ENCODE assay signal across 16 cellular contexts in genomic region chr10:92541583-92541982, GRCh38. TPM values are rescaled to one million over a fixed set of nuclear protein-coding genes. Genes with fewer than 3 reads are reported as not detected.
DNase-seq lines count a peak whose midpoint lies in the region; ATAC-seq and TF ChIP-seq lines count a peak whose summit lies in the region.
"Had no signal": no experiment of that assay in that cellular context is flagged by ENCODE, and none has a peak within 500 bp of the region (broad histone marks: within the 10 kb centered on the region; RNA-seq: fewer than 3 reads in every experiment).

No MANE protein-coding gene starts in this region.

- no peak for DNase-seq in SK-N-SH
- no peak for DNase-seq in NCI-H2081 treated with DMSO at 0.1 percent for 48 hours (lab: John Stamatoyannopoulos, UW)
- DNase-seq in kidney tubule cell (ENCODE audit: low spot score) = no peak
- DNase-seq: AML-193; Caco-2; CD4-positive, alpha-beta T cell; HCEC 1CT; HFFc6; IMR-90 had no signal

- TF ChIP-seq CTCF in SK-N-SH (IDR thresholded peaks at IDR 0.05) = no peak
- no peak for TF ChIP-seq CTCF in HEK293 (tag by site-specific recombination; IDR thresholded peaks at IDR 0.05)

- H3K4me1 ChIP-seq in SK-N-SH (ENCODE audit: control insufficient read depth in 1 of 2, insufficient read depth in 2 of 2, low read depth in 1 of 2, low read length in 1 of 2) (peaks cover 3 to 10% of the 10 kb centered on the region in 2 experiments; a peak in 3 of 4 replicates), HEK293 (ENCODE audit: control insufficient read depth, insufficient read depth, low read length) (peaks cover 28% of the 10 kb centered on the region), iPS-20b (ENCODE audit: insufficient read depth, low read length) (peaks cover 27% of the 10 kb centered on the region)
- H3K4me1 ChIP-seq: A549, Caco-2 had no signal

- H3K36me3 ChIP-seq in SK-N-SH (replicated peaks in 1 of 2; ENCODE audit: control insufficient read depth in 1 of 2, insufficient read depth in 2 of 2, low read length in 1 of 2) (peaks cover 4 to 6% of the 10 kb centered on the region in 2 experiments), HEK293 (ENCODE audit: control insufficient read depth in 2 of 2, insufficient read depth in 1 of 2, low read length in 2 of 2) (peaks cover 0 to 3% of the 10 kb centered on the region in 2 experiments; a peak in 2 of 3 replicates), iPS-20b (ENCODE audit: insufficient read depth, low read depth, low read length) (peaks cover 5% of the 10 kb centered on the region; the same call in 1 of the 2 replicates)

- H4K20me1 ChIP-seq in SK-N-SH (ENCODE audit: insufficient read depth) = peaks cover 10% of the 10 kb centered on the region

- no peaks in the 10 kb centered on the region for H3F3A ChIP-seq in SK-N-SH (replicated peaks; ENCODE audit: insufficient read depth)

- ATAC-seq in SK-N-SH treated with all-trans-retinoic acid at 6 μM for 48 hours = no peak
- no peak for ATAC-seq in HG03025 (IDR thresholded peaks at IDR 0.05; ENCODE audit: low FRiP score, unreplicated experiment)
- ATAC-seq: A549 had no signal

- no peaks in the 10 kb centered on the region for H3K9me2 ChIP-seq in SK-N-SH

- no peak overlapping the region for H2AFZ ChIP-seq in SK-N-SH (ENCODE audit: low read depth)

- no peak for TF ChIP-seq EP300 in SK-N-SH (IDR thresholded peaks at IDR 0.05; ENCODE audit: borderline replicate concordance in 1 of 2, low read depth in 1 of 2, low read length in 1 of 2)

- H3K27me3 ChIP-seq in SK-N-SH (ENCODE audit: insufficient read depth) (no peaks in the 10 kb centered on the region), iPS-20b (ENCODE audit: insufficient read depth, low read length) (no peaks in the 10 kb centered on the region)

- H3K27ac ChIP-seq in SK-N-SH (ENCODE audit: low read depth in 2 of 2, low read length in 1 of 2) = no peak overlapping the region
- no peak overlapping the region for H3K27ac ChIP-seq in HEK293 (ENCODE audit: extremely low read depth, low read depth, low read length)
- no peak overlapping the region for H3K27ac ChIP-seq in iPS-20b (ENCODE audit: low read length)
- H3K27ac ChIP-seq: 22Rv1, A549, C4-2B had no signal

- H3K9me3 ChIP-seq in SK-N-SH (no peaks in the 10 kb centered on the region), HEK293 (ENCODE audit: control insufficient read depth, insufficient read depth, low read depth, low read length) (no peaks in the 10 kb centered on the region), iPS-20b (ENCODE audit: insufficient read depth, low read depth, low read length) (no peaks in the 10 kb centered on the region)
- H3K9me3 ChIP-seq: A549, Caco-2 had no signal

- POLR2A ChIA-PET in SK-N-SH (lab: Yijun Ruan, JAX) (no interaction called here), HEK293 (lab: Yijun Ruan, JAX) (no interaction called here)

- no peak overlapping the region for H3K4me3 ChIP-seq in SK-N-SH (ENCODE audit: low read depth in 2 of 2, low read length in 1 of 2)
- no peak overlapping the region for H3K4me3 ChIP-seq in HEK293 (ENCODE audit: low read depth, low read length)
- H3K4me3 ChIP-seq in iPS-20b (ENCODE audit: low read length) = no peak overlapping the region
- H3K4me3 ChIP-seq: A549 had no signal

- no peak overlapping the region for H3K4me2 ChIP-seq in SK-N-SH
- H3K4me2 ChIP-seq: A549 had no signal

- H3K79me2 ChIP-seq in SK-N-SH (ENCODE audit: insufficient read depth) = peaks cover 57% of the 10 kb centered on the region

- CTCF ChIA-PET in SK-N-SH (lab: Yijun Ruan, JAX) = interaction anchor here (0.9 to 2.2 kb wide), 2 partner anchors 25 to 157 kb away, joined by 3 to 8 read pairs; no protein-coding TSS in a partner anchor
- CTCF ChIA-PET in HEK293 (lab: Yijun Ruan, JAX) = interaction anchor here (0.6 to 1.6 kb wide), 4 partner anchors 24 to 1801 kb away, joined by 3 to 9 read pairs (median 3); no protein-coding TSS in a partner anchor

- H3K9ac ChIP-seq in SK-N-SH (no peak overlapping the region), iPS-20b (ENCODE audit: low read depth, low read length) (peak overlapping the region; percentile 28; the same call in 1 of the 2 replicates)

- TF ChIP-seq RAD21 in SK-N-SH (IDR thresholded peaks at IDR 0.05; ENCODE audit: low read length) = no peak

TF ChIP-seq in SK-N-SH, 30 proteins besides CTCF, POLR2A, EP300 and RAD21:
- TF ChIP-seq YY1 (IDR thresholded peaks at IDR 0.05; ENCODE audit: low read depth) = no peak
- peak; percentile 33; the same call in 1 of the 2 replicates for TF ChIP-seq GATA2 (CRISPR knock-in tag; IDR thresholded peaks at IDR 0.05)

TF ChIP-seq in SK-N-SH treated with all-trans-retinoic acid at 6 μM for 48 hours, 23 proteins besides CTCF, POLR2A, EP300 and RAD21 (continues in another document):
- TF ChIP-seq PPARA (CRISPR knock-in tag; IDR thresholded peaks at IDR 0.05; ENCODE audit: borderline replicate concordance) (no peak), TSHZ2 (CRISPR knock-in tag; IDR thresholded peaks at IDR 0.05) (no peak), ZNF565 (CRISPR knock-in tag; conservative IDR thresholded peaks at IDR 0.05; ENCODE audit: low read depth) (no peak), ZFP3 (CRISPR knock-in tag; IDR thresholded peaks at IDR 0.05) (no peak), TCF4 (CRISPR knock-in tag; IDR thresholded peaks at IDR 0.05; ENCODE audit: borderline replicate concordance) (no peak), SNAI2 (CRISPR knock-in tag; IDR thresholded peaks at IDR 0.05) (no peak)

TF ChIP-seq in HEK293, 187 proteins besides CTCF, POLR2A, EP300 and RAD21 (continues in another document):
- TF ChIP-seq ZBTB6 (tag by site-specific recombination; IDR thresholded peaks at IDR 0.05) (no peak), WT1 (tag by site-specific recombination; IDR thresholded peaks at IDR 0.05) (peak; percentile 41; the same call in 1 of the 2 replicates), ZNF776 (tag by site-specific recombination; IDR thresholded peaks at IDR 0.05; ENCODE audit: borderline replicate concordance) (no peak), ELK4 (IDR thresholded peaks at IDR 0.05; ENCODE audit: borderline replicate concordance, low read depth, low read length) (no peak), ZNF155 (tag by site-specific recombination; IDR thresholded peaks at IDR 0.05) (no peak)

RNA-seq across cellular contexts. Expression of gene IDE, which starts 32.3 kb away (rescaled TPM):
- 9.3 and 11.7 TPM in 2 replicates for polyA plus RNA-seq in SK-N-SH (2012; rRNA removed)
- 10.5 and 11.6 TPM in 2 replicates for polyA plus RNA-seq in SK-N-SH (2012; cell fraction: cytosol; rRNA removed)
- 9.6 and 20.4 TPM in 2 replicates for polyA plus RNA-seq in SK-N-SH (2012; cell fraction: nucleus; rRNA removed)

RNA-seq across cellular contexts. Expression of gene KIF11, which starts 51.3 kb away (rescaled TPM):
- polyA plus RNA-seq in SK-N-SH (2012; rRNA removed) = 3.8 and 4.0 TPM in 2 replicates
- 7.0 and 7.9 TPM in 2 replicates for polyA plus RNA-seq in SK-N-SH (2012; cell fraction: cytosol; rRNA removed)
- polyA plus RNA-seq in SK-N-SH (2012; cell fraction: nucleus; rRNA removed) = 1.8 and 3.7 TPM in 2 replicates
